Comparison of ENCODE assay signal across 11 cellular contexts in the genomic region with DNA sequence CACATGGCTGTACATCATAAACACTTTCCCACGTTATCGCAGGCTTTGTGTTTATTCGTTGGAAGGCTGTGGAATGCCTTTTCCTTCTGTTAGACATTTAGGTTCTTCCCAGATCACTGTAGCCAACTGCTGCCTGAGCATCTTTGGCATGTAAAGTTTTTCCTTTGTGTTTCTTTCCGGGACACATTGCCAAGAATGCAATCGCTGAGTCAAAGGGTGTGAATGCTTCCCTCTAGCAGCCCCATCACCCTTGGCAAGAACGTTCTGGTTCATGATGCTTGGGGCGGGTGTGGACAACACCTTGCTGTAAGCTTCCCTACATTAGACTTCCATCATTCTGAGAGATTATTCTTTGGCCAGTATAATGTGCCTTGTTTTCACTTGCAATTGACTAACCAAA.
DNase-seq lines count a peak whose midpoint lies in the region; ATAC-seq and TF ChIP-seq lines count a peak whose summit lies in the region.
"Had no signal": no experiment of that assay in that cellular context is flagged by ENCODE, and none has a peak within 500 bp of the region (broad histone marks: within the 10 kb centered on the region; RNA-seq: fewer than 3 reads in every experiment).

No MANE protein-coding gene starts in this region.

- H2BK5ac ChIP-seq in neuronal stem cell (ENCODE audit: low read length): no peak overlapping the region

- H3K27me3 ChIP-seq in fibroblast of lung (ENCODE audit: control insufficient read depth, insufficient read depth, low read length): no peaks in the 10 kb centered on the region
- peaks cover 0 to 32% (median 0%) of the 10 kb centered on the region in 3 experiments for H3K27me3 ChIP-seq in neuronal stem cell (ENCODE audit: control insufficient read depth in 3 of 3, insufficient read depth in 3 of 3, low read depth in 1 of 3, low read length in 3 of 3)

- H3K79me2 ChIP-seq in fibroblast of lung (ENCODE audit: control insufficient read depth, insufficient read depth, low read length): no peaks in the 10 kb centered on the region

- no peaks in the 10 kb centered on the region for H3K9me3 ChIP-seq in fibroblast of lung (ENCODE audit: control insufficient read depth, insufficient read depth, low read depth, low read length)
- no peaks in the 10 kb centered on the region for H3K9me3 ChIP-seq in neuronal stem cell (replicated peaks in 1 of 2; ENCODE audit: control insufficient read depth in 2 of 2, insufficient read depth in 1 of 2, low read depth in 1 of 2, low read length in 2 of 2)

- no CpG with 5 or more reads among the region's 7 CpGs for WGBS in neuronal stem cell (ENCODE audit: extremely low coverage in 2 of 2, insufficient read length in 2 of 2, insufficient replicate concordance in 1 of 2), 2 donors

- no peak for TF ChIP-seq CTCF in GM20000 (IDR thresholded peaks at IDR 0.05; ENCODE audit: extremely low read depth, missing control alignments)
- no peak for TF ChIP-seq CTCF in fibroblast of lung (conservative IDR thresholded peaks at IDR 0.05 in 1 of 2, IDR thresholded peaks at IDR 0.05 in 1 of 2; ENCODE audit: low read depth in 1 of 2, low read length in 2 of 2)

- no peak overlapping the region for H3K14ac ChIP-seq in neuronal stem cell (ENCODE audit: low read length)

- no peak overlapping the region for H2BK12ac ChIP-seq in neuronal stem cell (ENCODE audit: low read length)

- H3K23ac ChIP-seq in neuronal stem cell (ENCODE audit: low read depth, low read length, poor library complexity): no peak overlapping the region

- ATAC-seq in HG03095 (IDR thresholded peaks at IDR 0.05; ENCODE audit: unreplicated experiment) (no peak), HG03457 (IDR thresholded peaks at IDR 0.05; ENCODE audit: unreplicated experiment) (no peak)
- ATAC-seq: stimulated activated memory B cell treated with anti-CD40 and anti-IgM and Interleukin-4, amounts not matched to agents 10 μg/mL and 1 μg/mL and 100 μg/mL, for 72 hours had no signal

- H4K91ac ChIP-seq in neuronal stem cell (ENCODE audit: low read depth, low read length, poor library complexity): no peak overlapping the region

- H3K4me2 ChIP-seq in fibroblast of lung (ENCODE audit: extremely low read depth, insufficient read depth, low read length): peak overlapping the region; percentile 3
- no peak overlapping the region for H3K4me2 ChIP-seq in neuronal stem cell (ENCODE audit: insufficient read depth, low read length, poor library complexity, severe bottlenecking)

- H3K18ac ChIP-seq in neuronal stem cell (ENCODE audit: low read length): no peak overlapping the region

- no peak overlapping the region for H2AK5ac ChIP-seq in neuronal stem cell (ENCODE audit: low read depth, low read length)

- H3K36me3 ChIP-seq in fibroblast of lung (ENCODE audit: control insufficient read depth, insufficient read depth, low read length) (no peaks in the 10 kb centered on the region), neuronal stem cell (replicated peaks in 1 of 2; ENCODE audit: control insufficient read depth in 2 of 2, insufficient read depth in 2 of 2, low read length in 2 of 2) (no peaks in the 10 kb centered on the region)

- H2AFZ ChIP-seq in fibroblast of lung (ENCODE audit: low read length) (no peak overlapping the region), neuronal stem cell (ENCODE audit: low read length) (no peak overlapping the region)

- DNase-seq in GM20000 (ENCODE audit: low spot score) (peak; percentile 1), RKO (ENCODE audit: low spot score) (peak; percentile 46), fibroblast of lung (ENCODE audit: low read depth in 2 of 2) (peak; percentile 86 to 97), renal cortical epithelial cell (ENCODE audit: low read depth) (peak; percentile 71), neuronal stem cell (ENCODE audit: low spot score) (no peak), cortex of kidney (lab: John Stamatoyannopoulos, UW) (no peak)
- DNase-seq: NCI-H510A had no signal

- H3K79me1 ChIP-seq in neuronal stem cell (ENCODE audit: low read depth, low read length): no peaks in the 10 kb centered on the region

- no peak overlapping the region for H3K4ac ChIP-seq in neuronal stem cell (ENCODE audit: low read length)

- no peak overlapping the region for H3K9ac ChIP-seq in fibroblast of lung (ENCODE audit: insufficient read depth, low read length)
- H3K9ac ChIP-seq in neuronal stem cell (ENCODE audit: low read depth, low read length, poor library complexity): no peak overlapping the region

- H4K8ac ChIP-seq in neuronal stem cell (ENCODE audit: low read depth, low read length): no peak overlapping the region

- H2BK15ac ChIP-seq in neuronal stem cell (ENCODE audit: low read length): no peak overlapping the region

- peak overlapping the region; percentile 74 for H3K27ac ChIP-seq in fibroblast of lung (ENCODE audit: insufficient read depth, low read length)
- no peak overlapping the region for H3K27ac ChIP-seq in neuronal stem cell (replicated peaks; ENCODE audit: low read length)
- H3K27ac ChIP-seq: HL-60 had no signal

- no peak overlapping the region for H2BK120ac ChIP-seq in neuronal stem cell (ENCODE audit: low read depth, low read length)

- no peaks in the 10 kb centered on the region for H4K20me1 ChIP-seq in fibroblast of lung (ENCODE audit: control insufficient read depth, extremely low read depth, insufficient read depth, low read length)

- H3K4me1 ChIP-seq in fibroblast of lung (ENCODE audit: control insufficient read depth, extremely low read depth, insufficient read depth, low read length) (peaks cover 9% of the 10 kb centered on the region), neuronal stem cell (ENCODE audit: control insufficient read depth in 2 of 2, insufficient read depth in 1 of 2, low read depth in 1 of 2, low read length in 2 of 2) (peaks cover 2% of the 10 kb centered on the region in 2 donors)

- H3K4me3 ChIP-seq in fibroblast of lung (replicated peaks in 1 of 4; ENCODE audit: control extremely low read depth in 1 of 4, insufficient read depth in 1 of 4, low read depth in 3 of 4, low read length in 4 of 4) (no peak overlapping the region), neuronal stem cell (ENCODE audit: low read length in 2 of 2) (no peak overlapping the region)

Comparison
In these comparisons a context has a peak if more than half of its experiments do, and no peak if none do; other contexts are left out.
1. DNase-seq: peak in GM20000 (single experiment), RKO (single experiment), fibroblast of lung (2 of 2) and renal cortical epithelial cell (single experiment); none in neuronal stem cell (single experiment) and cortex of kidney (single experiment).